Comparison of ENCODE assay signal across 9 cellular contexts in genomic region chr6:41778895-41779294, GRCh38. TPM values are rescaled to one million over a fixed set of nuclear protein-coding genes. Genes with fewer than 3 reads are reported as not detected.
DNase-seq lines count a peak whose midpoint lies in the region; TF ChIP-seq lines count a peak whose summit lies in the region.
"Had no signal": no experiment of that assay in that cellular context is flagged by ENCODE, and none has a peak within 500 bp of the region (broad histone marks: within the 10 kb centered on the region; RNA-seq: fewer than 3 reads in every experiment).

No MANE protein-coding gene starts in this region.

- TF ChIP-seq POLR2A in lower leg skin (IDR thresholded peaks at IDR 0.05) (no peak), tibial nerve (IDR thresholded peaks at IDR 0.05) (no peak)

- 58 to 64% methylated on average over 6 of the region's 6 CpGs for WGBS in lower leg skin, 2 donors
- 19 to 38% methylated on average over 6 of the region's 6 CpGs for WGBS in tibial nerve, 2 donors

- H3K27me3 ChIP-seq in ascending aorta (no peaks in the 10 kb centered on the region), tibial nerve (no peaks in the 10 kb centered on the region)

- peaks cover 4% of the 10 kb centered on the region for H3K27me3 Mint-ChIP-seq in activated naive CD4-positive, alpha-beta T cell treated with anti-CD3 and anti-CD28 coated beads for 36 hours (ENCODE audit: low read depth)

- peak overlapping the region; percentile 71 to 95 for H3K4me3 ChIP-seq in ascending aorta
- peak overlapping the region; percentile 28 for H3K4me3 ChIP-seq in lower leg skin (ENCODE audit: low read depth, poor library complexity, severe bottlenecking)
- H3K4me3 ChIP-seq in tibial nerve, result peak overlapping the region; percentile 58 to 89 (median 61)

- TF ChIP-seq CTCF in ascending aorta (IDR thresholded peaks at IDR 0.05), result no peak
- TF ChIP-seq CTCF in lower leg skin (IDR thresholded peaks at IDR 0.05), result no peak
- no peak for TF ChIP-seq CTCF in tibial nerve (IDR thresholded peaks at IDR 0.05)

- H3K4me1 ChIP-seq in ascending aorta (peaks cover 6 to 14% of the 10 kb centered on the region in 2 donors), tibial nerve (peaks cover 0 to 48% (median 17%) of the 10 kb centered on the region in 4 donors)

- H3K36me3 Mint-ChIP-seq in activated naive CD4-positive, alpha-beta T cell treated with anti-CD3 and anti-CD28 coated beads for 36 hours (ENCODE audit: low read depth), result peaks cover 3% of the 10 kb centered on the region

- no peak overlapping the region for H3K27ac Mint-ChIP-seq in activated naive CD4-positive, alpha-beta T cell treated with anti-CD3 and anti-CD28 coated beads for 36 hours

- no peak for TF ChIP-seq EP300 in tibial nerve (IDR thresholded peaks at IDR 0.05)

- DNase-seq in activated naive CD4-positive, alpha-beta T cell treated with anti-CD3 and anti-CD28 coated beads for 36 hours, result no peak
- DNase-seq in activated naive CD4-positive, alpha-beta T cell treated with anti-CD3 and anti-CD28 coated beads, Interleukin-2, amount 50 U/mL, for 16 hours, result no peak
- no peak for DNase-seq in ascending aorta (ENCODE audit: low spot score in 2 of 2)
- no peak for DNase-seq in lower leg skin (ENCODE audit: low spot score in 2 of 2)
- DNase-seq in tibial nerve (ENCODE audit: low spot score in 2 of 2), result no peak
- no peak for DNase-seq in HPDE6-E6E7 (ENCODE audit: extremely low spot score)
- DNase-seq in occipital lobe (lab: John Stamatoyannopoulos, UW), result no peak
- DNase-seq in putamen (ENCODE audit: low spot score), result no peak
- DNase-seq: DMS 273 treated with DMSO at 0.1 percent for 48 hours had no signal

- H3K9me3 ChIP-seq in ascending aorta (no peaks in the 10 kb centered on the region), tibial nerve (no peaks in the 10 kb centered on the region)

- H3K36me3 ChIP-seq in ascending aorta, result peaks cover 17 to 26% of the 10 kb centered on the region in 2 donors
- H3K36me3 ChIP-seq in tibial nerve, result peaks cover 0 to 37% (median 0%) of the 10 kb centered on the region in 3 donors

- CTCF ChIA-PET in activated naive CD4-positive, alpha-beta T cell treated with anti-CD3 and anti-CD28 coated beads for 36 hours (lab: Charles Lee), result interaction anchor here (1.0 to 4.5 kb wide), 3 partner anchors 9 to 264 kb away, joined by 3 to 19 read pairs (median 4); partner anchors contain the start of gene TOMM6

- peak overlapping the region; percentile 80 for H3K4me3 Mint-ChIP-seq in activated naive CD4-positive, alpha-beta T cell treated with anti-CD3 and anti-CD28 coated beads for 36 hours

- H3K4me1 Mint-ChIP-seq in activated naive CD4-positive, alpha-beta T cell treated with anti-CD3 and anti-CD28 coated beads for 36 hours (ENCODE audit: low read depth), result peaks cover 11% of the 10 kb centered on the region

- no peaks in the 10 kb centered on the region for H3K9me3 Mint-ChIP-seq in activated naive CD4-positive, alpha-beta T cell treated with anti-CD3 and anti-CD28 coated beads for 36 hours

- intact Hi-C loops in activated naive CD4-positive, alpha-beta T cell treated with anti-CD3 and anti-CD28 coated beads for 36 hours (cut with micrococcal nuclease), result loop anchor here (1.0 to 10.0 kb wide), 2 partner anchors 8 to 414 kb away; partner anchors contain the start of gene TOMM6
- intact Hi-C loops in ascending aorta (cut with DNase I) (loop anchor here (2.0 kb wide), 1 partner anchor 44 kb away; the partner anchor contains the start of gene TFEB), lower leg skin (cut with DNase I; ENCODE audit: low total_unique reads) (no loop called here)

- H3K27ac ChIP-seq in ascending aorta (no peak overlapping the region), tibial nerve (peak overlapping the region in 2 of 4 donors; percentile 60 to 91)

RNA-seq across cellular contexts. Expression of gene FRS3, which starts 0.8 kb away (rescaled TPM):
- total RNA-seq in activated naive CD4-positive, alpha-beta T cell treated with anti-CD3 and anti-CD28 coated beads for 36 hours, result 1 to 10 TPM; 4.0 to 4.2 TPM
- 26.0 TPM for total RNA-seq in ascending aorta
- 1 to 10 TPM in 3 of 4 donors, under 1 TPM in 1; 0.79 to 4.2 (median 2.4) TPM for total RNA-seq in lower leg skin
- total RNA-seq in tibial nerve, result 10 to 100 TPM in 2 of 4 donors, 1 to 10 TPM in 2; 4.4 to 11.4 (median 7.5) TPM
- total RNA-seq in occipital lobe, result 6.7 TPM

RNA-seq across cellular contexts. Expression of gene PRICKLE4, which starts 1.7 kb away (rescaled TPM):
- total RNA-seq in activated naive CD4-positive, alpha-beta T cell treated with anti-CD3 and anti-CD28 coated beads for 36 hours, result under 1 TPM in 1 of 2 experiments, not detected in 1; 0.52 TPM
- 15.5 TPM for total RNA-seq in ascending aorta
- 1 to 10 TPM; 3.2 to 5.0 (median 3.9) TPM for total RNA-seq in lower leg skin
- 10 to 100 TPM; 15.5 to 38.4 (median 23.0) TPM for total RNA-seq in tibial nerve
- 0.62 TPM for total RNA-seq in occipital lobe

RNA-seq across cellular contexts. Expression of gene TOMM6, which starts 8.6 kb away (rescaled TPM):
- total RNA-seq in activated naive CD4-positive, alpha-beta T cell treated with anti-CD3 and anti-CD28 coated beads for 36 hours, result 100 to 1,000 TPM; 285 to 299 TPM
- total RNA-seq in ascending aorta (79.9 TPM), lower leg skin (100 to 1,000 TPM in 2 of 4 donors, 10 to 100 TPM in 2; 90.7 to 136 (median 100) TPM), tibial nerve (100 to 1,000 TPM in 2 of 4 donors, 10 to 100 TPM in 2; 76.1 to 121 (median 99.8) TPM), occipital lobe (34.2 TPM)

RNA-seq across cellular contexts. Expression of gene PGC, which starts 31.7 kb away (rescaled TPM):
- total RNA-seq in activated naive CD4-positive, alpha-beta T cell treated with anti-CD3 and anti-CD28 coated beads for 36 hours, result not detected
- total RNA-seq in ascending aorta (0.53 TPM), lower leg skin (under 1 TPM in 1 of 4 donors, not detected in 3; 0.42 TPM), tibial nerve (not detected), occipital lobe (not detected)

RNA-seq across cellular contexts. Expression of gene TFEB, which starts 43.5 kb away (rescaled TPM):
- 1 to 10 TPM; 5.7 to 7.9 TPM for total RNA-seq in activated naive CD4-positive, alpha-beta T cell treated with anti-CD3 and anti-CD28 coated beads for 36 hours
- total RNA-seq in ascending aorta, result 18.6 TPM
- total RNA-seq in lower leg skin, result 10 to 100 TPM; 20.2 to 38.3 (median 26.0) TPM
- total RNA-seq in tibial nerve, result 10 to 100 TPM; 19.2 to 28.8 (median 20.6) TPM
- total RNA-seq in occipital lobe, result 3.4 TPM

Comparison
In these comparisons a context has a peak if more than half of its experiments do, and no peak if none do; other contexts are left out.
1. H3K4me3 ChIP-seq: peak in every context shown above with its lines; median percentile 83 in ascending aorta; 61 in tibial nerve; 28 in lower leg skin.